In the genomic region with DNA sequence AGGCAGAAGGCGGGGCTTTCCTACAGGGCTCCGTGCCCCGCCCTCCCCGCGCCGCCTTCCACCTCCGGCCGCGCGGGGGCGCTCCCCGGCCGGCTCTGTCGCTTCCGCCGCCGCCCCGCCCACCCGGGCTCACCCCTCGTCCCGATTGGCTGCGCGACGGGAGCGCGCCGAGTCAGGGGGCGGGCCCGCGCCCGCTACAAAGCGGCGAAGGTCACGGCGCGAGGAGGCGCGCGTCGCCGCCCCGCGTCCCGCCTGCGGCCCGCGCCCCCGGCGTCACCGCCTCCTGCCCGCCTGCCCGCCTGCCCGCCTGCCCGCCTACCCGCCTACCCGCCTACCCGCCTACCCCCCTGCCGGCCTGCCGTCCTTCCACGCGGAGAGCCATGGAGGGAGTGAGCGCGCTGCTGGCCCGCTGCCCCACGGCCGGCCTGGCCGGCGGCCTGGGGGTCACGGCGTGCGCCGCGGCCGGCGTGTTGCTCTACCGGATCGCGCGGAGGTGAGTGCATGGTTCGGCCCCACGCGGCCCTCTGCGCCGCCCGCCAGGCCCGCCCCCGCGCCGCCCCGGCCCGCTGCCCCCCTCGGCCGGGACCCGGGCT, we compare ENCODE assay signal across 9 cellular contexts. TPM values are rescaled to one million over a fixed set of nuclear protein-coding genes. Genes with fewer than 3 reads are reported as not detected.
DNase-seq lines count a peak whose midpoint lies in the region; ATAC-seq, FAIRE-seq and TF ChIP-seq lines count a peak whose summit lies in the region.
"Had no signal": no experiment of that assay in that cellular context is flagged by ENCODE, and none has a peak within 500 bp of the region (broad histone marks: within the 10 kb centered on the region; RNA-seq: fewer than 3 reads in every experiment).

Gene TMEM201, plus strand, starts transcription at position 361 of the 593 bp plus-strand sequence. Its CDS starts 20 bp downstream, at position 381.

- ATAC-seq in GM19025 (IDR thresholded peaks at IDR 0.05; ENCODE audit: low read depth, unreplicated experiment) (peak; percentile 71), HG03342 (IDR thresholded peaks at IDR 0.05; ENCODE audit: unreplicated experiment) (peak; percentile 57), HepG2 (peak; percentile 65)

- H2AFZ ChIP-seq in HepG2 (ENCODE audit: low read length), result peak within 1 kb of the TSS; percentile 64

- no peaks in the 10 kb centered on the region for H3K27me3 Mint-ChIP-seq in activated CD4-positive, alpha-beta T cell treated with anti-CD3 and anti-CD28 coated beads, Interleukin-2, amount 10 ng/mL, durations not matched to agents 24 days and 14 days

- H3K27me3 ChIP-seq in HepG2 (ENCODE audit: control insufficient read depth in 1 of 2, insufficient read depth in 2 of 2, low read length in 2 of 2), result no peaks in the 10 kb centered on the region

- no peaks in the 10 kb centered on the region for H3K9me3 Mint-ChIP-seq in activated CD4-positive, alpha-beta T cell treated with anti-CD3 and anti-CD28 coated beads, Interleukin-2, amount 10 ng/mL, durations not matched to agents 24 days and 14 days

- peaks cover 47% of the 10 kb centered on the region for H3K4me1 ChIP-seq in HepG2 (ENCODE audit: insufficient read depth, low read length)

- POLR2A ChIA-PET in HepG2 (lab: Yijun Ruan, JAX), result interaction anchor here (0.6 to 1.6 kb wide), 3 partner anchors 27 to 51 kb away, joined by 3 read pairs; no protein-coding TSS in a partner anchor

- H3K36me3 Mint-ChIP-seq in activated CD4-positive, alpha-beta T cell treated with anti-CD3 and anti-CD28 coated beads, Interleukin-2, amount 10 ng/mL, durations not matched to agents 24 days and 14 days (ENCODE audit: low read depth), result peaks cover 5% of the 10 kb centered on the region

- TF ChIP-seq CTCF in HepG2 (CRISPR knock-in tag; IDR thresholded peaks at IDR 0.05), result peak; percentile 69

- peak within 1 kb of the TSS; percentile 66 to 82 (median 70) for H3K4me3 ChIP-seq in HepG2 (replicated peaks in 1 of 3; ENCODE audit: insufficient read depth in 1 of 3, low read depth in 2 of 3, low read length in 3 of 3)

- in situ Hi-C loops in HepG2 (cut with HindIII; ENCODE audit: extremely low pct_ligation_motif_present, low pct_unique_long_range_greater_than_20kb), result no loop called here

- no peak for FAIRE-seq in HepG2 (lab: Jason Lieb, UNC)
- FAIRE-seq: colon had no signal

- no CpG with 5 or more reads among the region's 94 CpGs for WGBS in HepG2 (ENCODE audit: low lambda C conversion rate)

- peaks cover 0 to 6% of the 10 kb centered on the region in 2 experiments; a peak in 1 of 5 replicates for H3K36me3 ChIP-seq in HepG2 (replicated peaks in 1 of 2; ENCODE audit: control insufficient read depth in 1 of 2, insufficient read depth in 2 of 2, low read length in 2 of 2)

- H3K27ac Mint-ChIP-seq in activated CD4-positive, alpha-beta T cell treated with anti-CD3 and anti-CD28 coated beads, Interleukin-2, amount 10 ng/mL, durations not matched to agents 24 days and 14 days, result peak within 1 kb of the TSS; percentile 71

- H3K9ac ChIP-seq in HepG2 (ENCODE audit: insufficient read depth, low read depth, low read length), result peak within 1 kb of the TSS; percentile 72

- H3K27ac ChIP-seq in HepG2 (ENCODE audit: extremely low read length, insufficient read depth, low read length), result peak within 1 kb of the TSS; percentile 48

- no peaks in the 10 kb centered on the region for H3K9me3 ChIP-seq in HepG2 (ENCODE audit: low read length)

- peaks cover 21% of the 10 kb centered on the region for H3K4me1 Mint-ChIP-seq in activated CD4-positive, alpha-beta T cell treated with anti-CD3 and anti-CD28 coated beads, Interleukin-2, amount 10 ng/mL, durations not matched to agents 24 days and 14 days

- DNase-seq in AG20443 (ENCODE audit: low spot score), result peak; percentile 99
- peak; percentile 83 for DNase-seq in NCI-H446 treated with DMSO at 0.1 percent for 48 hours (lab: John Stamatoyannopoulos, UW)
- DNase-seq in activated CD4-positive, alpha-beta T cell treated with anti-CD3 and anti-CD28 coated beads, Interleukin-2, amount 10 ng/mL, durations not matched to agents 24 days and 14 days, result peak; percentile 99
- DNase-seq in dedifferentiated amniotic fluid mesenchymal stem cell (ENCODE audit: extremely low spot score), result peak; percentile 73
- DNase-seq in HepG2 (ENCODE audit: low spot score), result peak; percentile 77
- DNase-seq in stimulated activated CD4-positive, alpha-beta T cell treated with anti-CD3 and anti-CD28 coated beads, Interleukin-2, amount 100 ng/mL, for 48 hours, result peak; percentile 93 to 97

- TF ChIP-seq EP300 in HepG2 (IDR thresholded peaks at IDR 0.05; ENCODE audit: low read depth in 2 of 2, low read length in 2 of 2), result no peak
- no peak for TF ChIP-seq EP300 in HepG2 (CRISPR knock-in tag; IDR thresholded peaks at IDR 0.05; ENCODE audit: borderline replicate concordance)

- H3K4me2 ChIP-seq in HepG2 (ENCODE audit: low read depth, low read length), result peak within 1 kb of the TSS; percentile 92

- H3K4me3 Mint-ChIP-seq in activated CD4-positive, alpha-beta T cell treated with anti-CD3 and anti-CD28 coated beads, Interleukin-2, amount 10 ng/mL, durations not matched to agents 24 days and 14 days, result peak within 1 kb of the TSS; percentile 88

- H3K79me2 ChIP-seq in HepG2 (ENCODE audit: insufficient read depth, low read length), result peaks cover 45% of the 10 kb centered on the region

- peaks cover 22% of the 10 kb centered on the region for H4K20me1 ChIP-seq in HepG2 (ENCODE audit: insufficient read depth, low read length)

- BruUV-seq in HepG2 (replicated peaks; lab: Mats Ljungman, UMichigan), result no TSS peak

- peak; percentile 23 to 64; a peak in 2 of 4 replicates for TF ChIP-seq POLR2A in HepG2 (IDR thresholded peaks at IDR 0.05; ENCODE audit: insufficient read depth in 1 of 2, low read depth in 2 of 2, low read length in 2 of 2)

- CTCF ChIA-PET in HepG2 (lab: Yijun Ruan, JAX; ENCODE audit: low intra/inter-chr PET ratio, low total read pairs), result no interaction called here

- TF ChIP-seq RAD21 in HepG2 (CRISPR knock-in tag; IDR thresholded peaks at IDR 0.05), result peak; percentile 54; the same call in 1 of the 2 replicates

- intact Hi-C loops in activated CD4-positive, alpha-beta T cell treated with anti-CD3 and anti-CD28 coated beads, Interleukin-2, amount 10 ng/mL, durations not matched to agents 24 days and 14 days (cut with micrococcal nuclease), result loop anchor here (1.0 kb wide), 1 partner anchor 48 kb away; no protein-coding TSS in a partner anchor
- intact Hi-C loops in HepG2 (cut with micrococcal nuclease; ENCODE audit: unreplicated experiment), result no loop called here

TF ChIP-seq in HepG2, 621 proteins besides CTCF, POLR2A, EP300 and RAD21 (continues in another document):
- TF ChIP-seq ZNF329 (CRISPR knock-in tag; IDR thresholded peaks at IDR 0.05; ENCODE audit: low read depth), result 0 out of 2 replicates have a peak, but pooled peaks have one; percentile 19
- TF ChIP-seq ZNF547 (CRISPR knock-in tag; IDR thresholded peaks at IDR 0.05), result no peak
- no peak for TF ChIP-seq ZNF230 (CRISPR knock-in tag; IDR thresholded peaks at IDR 0.05)
- no peak for TF ChIP-seq E2F1 (CRISPR knock-in tag; IDR thresholded peaks at IDR 0.05)
- no peak for TF ChIP-seq KAT7 (CRISPR knock-in tag; IDR thresholded peaks at IDR 0.05; ENCODE audit: borderline replicate concordance)
- peak; percentile 24; the same call in 1 of the 2 replicates for TF ChIP-seq HOXA3 (CRISPR knock-in tag; IDR thresholded peaks at IDR 0.05)
- peak; percentile 57 for TF ChIP-seq NFYC (CRISPR knock-in tag; IDR thresholded peaks at IDR 0.05)
- peak; percentile 16; the same call in 1 of the 2 replicates for TF ChIP-seq STAG1 (CRISPR knock-in tag; IDR thresholded peaks at IDR 0.05)
- no peak for TF ChIP-seq JUNB (CRISPR knock-in tag; IDR thresholded peaks at IDR 0.05; ENCODE audit: borderline replicate concordance)
- peak; percentile 52 for TF ChIP-seq SALL1 (CRISPR knock-in tag; IDR thresholded peaks at IDR 0.05)

RNA-seq across cellular contexts. Expression of gene TMEM201, which starts in this region (rescaled TPM):
- 35.9 and 37.3 TPM in 2 replicates for total RNA-seq in activated CD4-positive, alpha-beta T cell treated with anti-CD3 and anti-CD28 coated beads, Interleukin-2, amount 10 ng/mL, durations not matched to agents 24 days and 14 days
- 5.7 and 8.2 TPM in 2 replicates for total RNA-seq in HepG2 (2016; rRNA removed; fragmentation: Illumina TruSeq; extraction: Trizol)
- 2.8 TPM in 2 replicates for total RNA-seq in HepG2 (2016; cell fraction: cytosol; rRNA removed; fragmentation: Illumina TruSeq; extraction: Trizol; ENCODE audit: low read depth)
- total RNA-seq in HepG2 (2016; cell fraction: insoluble cytoplasmic fraction; rRNA removed; fragmentation: Illumina TruSeq; extraction: Trizol), result 3.7 and 9.3 TPM in 2 replicates
- 8.8 and 9.5 TPM in 2 replicates for total RNA-seq in HepG2 (2016; cell fraction: membrane; rRNA removed; fragmentation: Illumina TruSeq; extraction: Trizol)
- total RNA-seq in HepG2 (2016; cell fraction: nucleus; rRNA removed; fragmentation: Illumina TruSeq; extraction: Trizol), result 13.9 and 14.4 TPM in 2 replicates
- polyA plus RNA-seq in HepG2 (2011; rRNA removed), result 1.5 and 2.1 TPM in 2 replicates
- 1.2 and 1.7 TPM in 2 replicates for polyA plus RNA-seq in HepG2 (2011; cell fraction: cytosol; rRNA removed)
- 11.5 and 13.6 TPM in 2 replicates for polyA plus RNA-seq in HepG2 (2011; cell fraction: nucleus; rRNA removed)
- 4.9 and 7.2 TPM in 2 replicates for polyA plus RNA-seq in HepG2 (2012)
- polyA plus RNA-seq in HepG2 (2016; cell fraction: cytosol; fragmentation: Illumina TruSeq; extraction: Trizol; ENCODE audit: low read depth), result 2.6 and 2.7 TPM in 2 replicates
- 5.4 and 7.8 TPM in 2 replicates for polyA plus RNA-seq in HepG2 (2016; cell fraction: insoluble cytoplasmic fraction; fragmentation: Illumina TruSeq; extraction: Trizol; ENCODE audit: low read depth)
- polyA plus RNA-seq in HepG2 (2016; cell fraction: membrane; fragmentation: Illumina TruSeq; extraction: Trizol; ENCODE audit: low read depth), result 6.4 and 6.7 TPM in 2 replicates
- 24.0 and 25.7 TPM in 2 replicates for polyA plus RNA-seq in HepG2 (2016; cell fraction: nucleus; fragmentation: Illumina TruSeq; extraction: Trizol; ENCODE audit: insufficient read depth, low read depth)
- 8.5 and 12.3 TPM in 2 replicates for polyA minus RNA-seq in HepG2 (2011; rRNA and poly(A)+ RNA removed; ENCODE audit: low replicate concordance)
- 5.4 and 5.5 TPM in 2 replicates for polyA minus RNA-seq in HepG2 (2011; cell fraction: cytosol; rRNA and poly(A)+ RNA removed)
- 9.0 and 9.2 TPM in 2 replicates for polyA minus RNA-seq in HepG2 (2011; cell fraction: nucleus; rRNA and poly(A)+ RNA removed)

Comparison
In these comparisons a context has a peak if more than half of its experiments do, and no peak if none do; other contexts are left out.
1. Peak in every context shown above with its lines: DNase-seq, ATAC-seq, H3K4me3 ChIP-seq and H3K27ac ChIP-seq.